9 cellular contexts compared by ENCODE assay signal in the genomic region with DNA sequence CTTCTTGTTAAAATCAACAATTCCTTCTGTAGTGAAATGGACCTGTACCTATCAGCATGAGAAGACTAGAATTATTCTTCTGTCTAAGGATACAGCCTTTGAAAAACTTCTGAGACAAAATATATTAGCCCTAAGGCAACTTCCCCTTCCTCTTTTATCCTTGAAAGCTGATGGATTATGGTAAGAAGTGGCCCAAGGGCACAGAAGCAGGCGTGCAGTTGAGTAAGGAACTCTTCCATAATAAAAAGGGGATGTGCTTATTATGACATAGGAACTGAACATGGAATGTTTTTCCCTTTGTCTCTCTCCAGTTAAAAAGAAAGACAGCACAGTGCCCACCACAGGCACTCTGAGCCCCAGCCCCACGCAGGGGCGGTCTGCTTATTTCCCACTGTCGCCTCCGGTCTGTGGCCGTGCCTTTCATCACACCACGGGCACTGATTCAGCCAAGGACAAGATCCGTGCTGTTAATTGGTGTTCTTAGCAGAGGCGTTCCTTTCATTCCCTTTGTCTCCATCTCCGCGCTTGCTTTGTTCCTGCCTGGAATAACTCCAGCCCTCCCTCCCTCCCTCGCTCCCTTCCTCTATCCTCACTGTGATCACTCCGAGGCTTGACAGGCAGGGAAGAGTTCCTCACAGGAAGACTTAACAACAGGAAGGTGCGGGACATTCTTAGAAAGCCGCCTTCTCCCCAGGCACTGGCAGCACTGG.
DNase-seq lines count a peak whose midpoint lies in the region; ATAC-seq and TF ChIP-seq lines count a peak whose summit lies in the region.
"Had no signal": no experiment of that assay in that cellular context is flagged by ENCODE, and none has a peak within 500 bp of the region (broad histone marks: within the 10 kb centered on the region; RNA-seq: fewer than 3 reads in every experiment).

No MANE protein-coding gene starts in this region.

- no peaks in the 10 kb centered on the region for H3F3A ChIP-seq in MM.1S (ENCODE audit: insufficient read depth, low read length)

- no peak for TF ChIP-seq POLR2A in esophagus squamous epithelium (IDR thresholded peaks at IDR 0.05)

- no peaks in the 10 kb centered on the region for H3K79me2 ChIP-seq in MM.1S (ENCODE audit: low read length)

- peaks cover 0 to 48% (median 23%) of the 10 kb centered on the region in 3 donors for H3K4me1 ChIP-seq in esophagus squamous epithelium
- no peaks in the 10 kb centered on the region for H3K4me1 ChIP-seq in MM.1S (ENCODE audit: low read length)

- H3K27ac ChIP-seq in esophagus squamous epithelium (peak overlapping the region in 3 of 4 donors; percentile 42 to 69 (median 42)), MM.1S (ENCODE audit: low read length) (no peak overlapping the region)
- no peak overlapping the region for H3K27ac ChIP-seq in CD4-positive, alpha-beta T cell (ENCODE audit: low read depth, low read length)

- H3K9me2 ChIP-seq in MM.1S (replicated peaks; ENCODE audit: insufficient read depth, low read length) = no peaks in the 10 kb centered on the region

- no peak for ATAC-seq in GM19467 (IDR thresholded peaks at IDR 0.05; ENCODE audit: unreplicated experiment)
- no peak for ATAC-seq in stimulated activated naive CD8-positive, alpha-beta T cell treated with anti-CD3 and anti-CD28 coated beads, Interleukin-15, Interleukin-2, amounts not matched to agents 100 U/mL and 50 U/mL, for 24 hours
- ATAC-seq in CD4-positive, alpha-beta T cell (ENCODE audit: poor library complexity) = no peak

- H3K27me3 Mint-ChIP-seq in CD4-positive, alpha-beta T cell = no peaks in the 10 kb centered on the region

- H3K9ac ChIP-seq in MM.1S (ENCODE audit: low read length) = no peak overlapping the region

- no peak overlapping the region for H2AFZ ChIP-seq in MM.1S (ENCODE audit: low read length)

- no peak overlapping the region for H3K4me3 Mint-ChIP-seq in CD4-positive, alpha-beta T cell

- H3K4me3 ChIP-seq in esophagus squamous epithelium (peak overlapping the region in 1 of 4 donors; percentile 4), MM.1S (ENCODE audit: low read length) (no peak overlapping the region)

- H3K27me3 ChIP-seq in esophagus squamous epithelium (no peaks in the 10 kb centered on the region), MM.1S (replicated peaks; ENCODE audit: insufficient read depth, low read length) (no peaks in the 10 kb centered on the region)
- H3K27me3 ChIP-seq in CD4-positive, alpha-beta T cell (ENCODE audit: control insufficient read depth, insufficient read depth, low read length) = no peaks in the 10 kb centered on the region

- H3K36me3 Mint-ChIP-seq in CD4-positive, alpha-beta T cell (ENCODE audit: low read depth) = no peaks in the 10 kb centered on the region

- H3K9me3 ChIP-seq in esophagus squamous epithelium (no peaks in the 10 kb centered on the region), MM.1S (replicated peaks; ENCODE audit: insufficient read depth, low read length) (no peaks in the 10 kb centered on the region)
- H3K9me3 ChIP-seq in CD4-positive, alpha-beta T cell (ENCODE audit: control insufficient read depth, low read length) = no peaks in the 10 kb centered on the region

- WGBS in esophagus squamous epithelium, 2 donors = 36 to 47% methylated on average over 12 to 15 of the region's 15 CpGs

- DNase-seq in GM04504 (ENCODE audit: low read depth) (peak; percentile 55), NOMO-1 treated with dmso at 0.1 percent for 144 hours (lab: John Stamatoyannopoulos, UW; ENCODE audit: unreplicated experiment) (peak; percentile 33), esophagus squamous epithelium (lab: John Stamatoyannopoulos, UW) (no peak), occipital lobe (lab: John Stamatoyannopoulos, UW) (peak; percentile 54), MM.1S (no peak)
- no peak for DNase-seq in stimulated activated naive CD8-positive, alpha-beta T cell treated with anti-CD3 and anti-CD28 coated beads, Interleukin-15, Interleukin-2, amounts not matched to agents 100 U/mL and 50 U/mL, for 24 hours
- no peak for DNase-seq in CD4-positive, alpha-beta T cell
- DNase-seq: NCI-H446 treated with DMSO at 0.1 percent for 48 hours had no signal

- H3K4me1 Mint-ChIP-seq in CD4-positive, alpha-beta T cell (ENCODE audit: low read depth) = no peaks in the 10 kb centered on the region

- H4K20me1 ChIP-seq in MM.1S (ENCODE audit: insufficient read depth, low read length) = no peaks in the 10 kb centered on the region

- H3K9me3 Mint-ChIP-seq in CD4-positive, alpha-beta T cell = no peaks in the 10 kb centered on the region

- POLR2A ChIA-PET in CD4-positive, alpha-beta T cell (lab: Charles Lee) = no interaction called here

- intact Hi-C loops in esophagus squamous epithelium (cut with DNase I) = no loop called here
- intact Hi-C loops in CD4-positive, alpha-beta T cell (cut with DNase I, micrococcal nuclease) = no loop called here

- no peak overlapping the region for H3K27ac Mint-ChIP-seq in CD4-positive, alpha-beta T cell

- H3K36me3 ChIP-seq in esophagus squamous epithelium = peaks cover 0 to 6% (median 0%) of the 10 kb centered on the region in 3 donors
- H3K36me3 ChIP-seq in MM.1S (replicated peaks; ENCODE audit: insufficient read depth, low read length) = no peaks in the 10 kb centered on the region

- CTCF ChIA-PET in CD4-positive, alpha-beta T cell (lab: Charles Lee) = no interaction called here

- TF ChIP-seq CTCF in esophagus squamous epithelium (IDR thresholded peaks at IDR 0.05) (no peak), MM.1S (IDR thresholded peaks at IDR 0.05; ENCODE audit: low read length) (no peak)
- no peak for TF ChIP-seq CTCF in CD4-positive, alpha-beta T cell (IDR thresholded peaks at IDR 0.05)

- no peak overlapping the region for H3K4me2 ChIP-seq in MM.1S (ENCODE audit: low read depth, low read length)

Comparison
In these comparisons a context has a peak if more than half of its experiments do, and no peak if none do; other contexts are left out.
1. DNase-seq: peak in GM04504 (single experiment), NOMO-1 treated with dmso at 0.1 percent for 144 hours (single experiment) and occipital lobe (single experiment); none in esophagus squamous epithelium (single experiment), stimulated activated naive CD8-positive, alpha-beta T cell treated with anti-CD3 and anti-CD28 coated beads, Interleukin-15, Interleukin-2, amounts not matched to agents 100 U/mL and 50 U/mL, for 24 hours (single experiment), MM.1S (single experiment) and CD4-positive, alpha-beta T cell (0 of 10).
2. H3K27ac ChIP-seq: peak in esophagus squamous epithelium (3 of 4); none in MM.1S (single experiment) and CD4-positive, alpha-beta T cell (single experiment).